35 cellular contexts compared by ENCODE assay signal in the genomic region with DNA sequence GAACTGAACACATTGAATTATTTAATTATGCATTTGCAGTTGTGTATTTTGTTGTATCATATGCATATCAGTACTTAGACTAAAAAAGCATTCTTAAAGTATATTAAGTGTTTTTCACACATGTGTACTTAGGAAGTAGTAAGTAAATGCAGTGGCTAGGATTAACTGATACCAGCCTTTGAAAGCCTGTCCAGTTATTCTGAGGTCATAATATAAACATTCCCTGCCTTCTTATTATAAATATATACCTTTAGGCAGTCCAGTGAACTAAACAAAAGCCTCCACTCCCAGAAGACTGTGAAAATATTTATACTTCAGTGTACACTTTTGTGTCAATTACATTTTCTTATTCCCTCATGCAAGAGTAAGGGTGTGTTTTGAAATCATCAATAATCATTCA.
"Had no signal": no experiment of that assay in that cellular context is flagged by ENCODE, and none has a peak within 500 bp of the region (broad histone marks: within the 10 kb centered on the region; RNA-seq: fewer than 3 reads in every experiment).

No MANE protein-coding gene starts in this region.

- H3K36me3 ChIP-seq: adrenal gland, WERI-Rb-1 had no signal

- ATAC-seq: activated CD4-positive, CD25-positive, alpha-beta regulatory T cell treated with anti-CD3 and anti-CD28 coated beads, Interleukin-2, amount 50 U/mL, for 24 hours; activated CD8-positive, alpha-beta T cell treated with anti-CD3 and anti-CD28 coated beads for 36 hours; activated naive CD8-positive, alpha-beta T cell treated with anti-CD3 and anti-CD28 coated beads, Interleukin-2, amount 50 U/mL, for 24 hours; body of pancreas; effector memory CD8-positive, alpha-beta T cell; T-helper 17 cell had no signal

- H3K27ac Mint-ChIP-seq: activated B cell treated with CpG ODN at 0.5 μM for 24 hours; activated CD8-positive, alpha-beta T cell treated with anti-CD3 and anti-CD28 coated beads for 36 hours; activated naive CD4-positive, alpha-beta T cell treated with anti-CD3 and anti-CD28 coated beads for 36 hours; activated naive CD4-positive, alpha-beta T cell treated with anti-CD3 and anti-CD28 coated beads, Interleukin-2, amount 50 U/mL, for 24 hours; activated naive CD8-positive, alpha-beta T cell treated with anti-CD3 and anti-CD28 coated beads for 36 hours; activated naive CD8-positive, alpha-beta T cell treated with anti-CD3 and anti-CD28 coated beads, Interleukin-2, amount 50 U/mL, for 24 hours; activated T-helper 1 cell treated with anti-CD3 and anti-CD28 coated beads, Interleukin-12 subunit alpha, Interleukin-12 subunit beta, Interleukin-2, Interleukin-4 antibody, amounts not matched to agents 30 ng/mL and 10 ng/mL and 1 ng/mL, durations not matched to agents 14 hours and 24 hours and 36 hours; activated T-helper 2 cell treated with anti-CD3 and anti-CD28 coated beads, Interferon-gamma antibody, Interleukin-2, Interleukin-4, amounts not matched to agents 10 μg/mL and 5 μg/mL and 100 μg/mL, durations not matched to agents 14 hours and 24 hours and 36 hours; T-helper 17 cell; T-helper 2 cell treated with Interferon-gamma antibody and Interleukin-4, amounts not matched to agents 5 μg/mL and 100 μg/mL, for 36 hours had no signal

- H3K27me3 Mint-ChIP-seq: activated B cell treated with CpG ODN at 0.5 μM for 24 hours; activated CD8-positive, alpha-beta T cell treated with anti-CD3 and anti-CD28 coated beads for 36 hours; activated naive CD4-positive, alpha-beta T cell treated with anti-CD3 and anti-CD28 coated beads, Interleukin-2, amount 50 U/mL, for 24 hours; activated naive CD8-positive, alpha-beta T cell treated with anti-CD3 and anti-CD28 coated beads for 36 hours; activated naive CD8-positive, alpha-beta T cell treated with anti-CD3 and anti-CD28 coated beads, Interleukin-2, amount 50 U/mL, for 24 hours; effector memory CD8-positive, alpha-beta T cell; T-helper 17 cell had no signal

- DNase-seq: activated B cell treated with CpG ODN at 0.5 μM for 24 hours; activated CD4-positive, alpha-beta T cell treated with anti-CD3 and anti-CD28 coated beads for 48 hours; activated CD4-positive, alpha-beta T cell treated with anti-CD3 and anti-CD28 coated beads, Interleukin-2, amount 50 U/mL, for 1 hour; activated CD4-positive, alpha-beta T cell treated with anti-CD3 and anti-CD28 coated beads, Interleukin-2, amount 50 U/mL, for 48 hours; activated CD8-positive, alpha-beta memory T cell treated with anti-CD3 and anti-CD28 coated beads for 24 hours; activated CD8-positive, alpha-beta T cell treated with anti-CD3 and anti-CD28 coated beads for 36 hours; activated effector memory CD4-positive, alpha-beta T cell treated with anti-CD3 and anti-CD28 coated beads, Interleukin-2, amount 50 U/mL, for 16 hours; activated naive CD4-positive, alpha-beta T cell treated with anti-CD3 and anti-CD28 coated beads for 36 hours; activated naive CD8-positive, alpha-beta T cell treated with anti-CD3 and anti-CD28 coated beads for 36 hours; activated naive CD8-positive, alpha-beta T cell treated with anti-CD3 and anti-CD28 coated beads, Interleukin-2, amount 50 U/mL, for 24 hours; activated T-cell treated with anti-CD3 and anti-CD28 coated beads, Interleukin-2, amount 50 U/mL, for 1 hour; activated T-cell treated with anti-CD3 and anti-CD28 coated beads, Interleukin-2, amount 50 U/mL, for 48 hours; adrenal gland; amygdala; aorta; body of pancreas; caudate nucleus; cortex of kidney; dermis blood vessel endothelial cell; effector CD4-positive, alpha-beta T cell; effector memory CD8-positive, alpha-beta T cell; esophagus squamous epithelium; foreskin fibroblast; head of caudate nucleus; T-helper 1 cell; T-helper 17 cell; T1000; WERI-Rb-1 had no signal

- H3K9me3 Mint-ChIP-seq: activated B cell treated with CpG ODN at 0.5 μM for 24 hours; activated CD8-positive, alpha-beta T cell treated with anti-CD3 and anti-CD28 coated beads for 36 hours; activated naive CD4-positive, alpha-beta T cell treated with anti-CD3 and anti-CD28 coated beads for 36 hours; activated naive CD4-positive, alpha-beta T cell treated with anti-CD3 and anti-CD28 coated beads, Interleukin-2, amount 50 U/mL, for 24 hours; activated naive CD8-positive, alpha-beta T cell treated with anti-CD3 and anti-CD28 coated beads for 36 hours; activated naive CD8-positive, alpha-beta T cell treated with anti-CD3 and anti-CD28 coated beads, Interleukin-2, amount 50 U/mL, for 24 hours; activated T-helper 1 cell treated with anti-CD3 and anti-CD28 coated beads, Interleukin-12 subunit alpha, Interleukin-12 subunit beta, Interleukin-2, Interleukin-4 antibody, amounts not matched to agents 30 ng/mL and 10 ng/mL and 1 ng/mL, durations not matched to agents 14 hours and 24 hours and 36 hours; activated T-helper 2 cell treated with anti-CD3 and anti-CD28 coated beads, Interferon-gamma antibody, Interleukin-2, Interleukin-4, amounts not matched to agents 10 μg/mL and 5 μg/mL and 100 μg/mL, durations not matched to agents 14 hours and 24 hours and 36 hours; effector memory CD8-positive, alpha-beta T cell; T-helper 2 cell treated with Interferon-gamma antibody and Interleukin-4, amounts not matched to agents 5 μg/mL and 100 μg/mL, for 36 hours had no signal

- H3K27ac ChIP-seq: adrenal gland, body of pancreas, esophagus squamous epithelium, WERI-Rb-1 had no signal

- H3K9me3 ChIP-seq: adrenal gland, body of pancreas, esophagus squamous epithelium had no signal

- H3K4me3 ChIP-seq: adrenal gland, body of pancreas, esophagus squamous epithelium had no signal

- H3K27me3 ChIP-seq: adrenal gland, body of pancreas, esophagus squamous epithelium had no signal

- H3K4me3 Mint-ChIP-seq: activated B cell treated with CpG ODN at 0.5 μM for 24 hours; activated CD8-positive, alpha-beta T cell treated with anti-CD3 and anti-CD28 coated beads for 36 hours; activated naive CD4-positive, alpha-beta T cell treated with anti-CD3 and anti-CD28 coated beads for 36 hours; activated naive CD4-positive, alpha-beta T cell treated with anti-CD3 and anti-CD28 coated beads, Interleukin-2, amount 50 U/mL, for 24 hours; activated naive CD8-positive, alpha-beta T cell treated with anti-CD3 and anti-CD28 coated beads for 36 hours; activated naive CD8-positive, alpha-beta T cell treated with anti-CD3 and anti-CD28 coated beads, Interleukin-2, amount 50 U/mL, for 24 hours; activated T-helper 1 cell treated with anti-CD3 and anti-CD28 coated beads, Interleukin-12 subunit alpha, Interleukin-12 subunit beta, Interleukin-2, Interleukin-4 antibody, amounts not matched to agents 30 ng/mL and 10 ng/mL and 1 ng/mL, durations not matched to agents 14 hours and 24 hours and 36 hours; effector memory CD8-positive, alpha-beta T cell; T-helper 17 cell; T-helper 2 cell treated with Interferon-gamma antibody and Interleukin-4, amounts not matched to agents 5 μg/mL and 100 μg/mL, for 36 hours had no signal

- FAIRE-seq: colon, frontal cortex had no signal

- H3K4me1 ChIP-seq: adrenal gland, body of pancreas, esophagus squamous epithelium had no signal
